17 cellular contexts compared by ENCODE assay signal in genomic region chr11:117941163-117941707, GRCh38. TPM values are rescaled to one million over a fixed set of nuclear protein-coding genes. Genes with fewer than 3 reads are reported as not detected.
DNase-seq lines count a peak whose midpoint lies in the region; ATAC-seq and TF ChIP-seq lines count a peak whose summit lies in the region.
"Had no signal": no experiment of that assay in that cellular context is flagged by ENCODE, and none has a peak within 500 bp of the region (broad histone marks: within the 10 kb centered on the region; RNA-seq: fewer than 3 reads in every experiment).

No MANE protein-coding gene starts in this region.

- no peak overlapping the region for H3K27ac Mint-ChIP-seq in activated CD4-positive, alpha-beta T cell treated with anti-CD3 and anti-CD28 coated beads, Interleukin-2, amount 10 ng/mL, durations not matched to agents 7 days and 5 days
- H3K27ac Mint-ChIP-seq in activated CD4-positive, alpha-beta T cell treated with anti-CD3 and anti-CD28 coated beads for 36 hours, result no peak overlapping the region
- H3K27ac Mint-ChIP-seq: T-helper 1 cell treated with Interleukin-12 subunit alpha and Interleukin-12 subunit beta and Interleukin-4 antibody, amounts not matched to agents 30 μg/mL and 1 μg/mL, for 36 hours had no signal

- no peaks in the 10 kb centered on the region for H3K79me2 ChIP-seq in Loucy (ENCODE audit: insufficient read depth, low read length)
- H3K79me2 ChIP-seq in trophoblast cell (ENCODE audit: control insufficient read depth, insufficient read depth, low read length, poor library complexity), result no peaks in the 10 kb centered on the region

- H3K4me3 ChIP-seq in Loucy (ENCODE audit: low read length, poor library complexity, severe bottlenecking), result no peak overlapping the region
- H3K4me3 ChIP-seq in trophoblast cell (ENCODE audit: low read depth, low read length), result no peak overlapping the region
- H3K4me3 ChIP-seq in tibial nerve, result no peak overlapping the region
- H3K4me3 ChIP-seq: suprapubic skin had no signal

- TF ChIP-seq CTCF in Loucy (conservative IDR thresholded peaks at IDR 0.05; ENCODE audit: low read length) (no peak), tibial nerve (IDR thresholded peaks at IDR 0.05) (no peak)

- no peak overlapping the region for H3K14ac ChIP-seq in trophoblast cell (ENCODE audit: low read length)

- peaks cover 5% of the 10 kb centered on the region for H3K36me3 Mint-ChIP-seq in activated CD4-positive, alpha-beta T cell treated with anti-CD3 and anti-CD28 coated beads, Interleukin-2, amount 10 ng/mL, durations not matched to agents 7 days and 5 days (ENCODE audit: low read depth)
- H3K36me3 Mint-ChIP-seq in activated CD4-positive, alpha-beta T cell treated with anti-CD3 and anti-CD28 coated beads for 36 hours (ENCODE audit: low read depth), result no peaks in the 10 kb centered on the region

- POLR2A ChIA-PET in activated CD4-positive, alpha-beta T cell treated with anti-CD3 and anti-CD28 coated beads, Interleukin-2, amount 10 ng/mL, durations not matched to agents 7 days and 5 days (lab: Charles Lee), result no interaction called here
- POLR2A ChIA-PET in activated CD4-positive, alpha-beta T cell treated with anti-CD3 and anti-CD28 coated beads for 36 hours (lab: Charles Lee), result no interaction called here

- no peak overlapping the region for H4K12ac ChIP-seq in trophoblast cell (ENCODE audit: low read depth, low read length)

- H3K79me1 ChIP-seq in trophoblast cell (ENCODE audit: low read length), result no peaks in the 10 kb centered on the region

- peak overlapping the region; percentile 9 for H3K4me2 ChIP-seq in Loucy (ENCODE audit: low read depth, low read length, poor library complexity, severe bottlenecking)
- no peak overlapping the region for H3K4me2 ChIP-seq in trophoblast cell (ENCODE audit: low read length)

- H3K9me3 Mint-ChIP-seq in activated CD4-positive, alpha-beta T cell treated with anti-CD3 and anti-CD28 coated beads, Interleukin-2, amount 10 ng/mL, durations not matched to agents 7 days and 5 days, result no peaks in the 10 kb centered on the region
- no peaks in the 10 kb centered on the region for H3K9me3 Mint-ChIP-seq in activated CD4-positive, alpha-beta T cell treated with anti-CD3 and anti-CD28 coated beads for 36 hours (ENCODE audit: low read depth)

- no peak overlapping the region for H3K4me3 Mint-ChIP-seq in activated CD4-positive, alpha-beta T cell treated with anti-CD3 and anti-CD28 coated beads, Interleukin-2, amount 10 ng/mL, durations not matched to agents 7 days and 5 days
- H3K4me3 Mint-ChIP-seq in activated CD4-positive, alpha-beta T cell treated with anti-CD3 and anti-CD28 coated beads for 36 hours, result no peak overlapping the region
- H3K4me3 Mint-ChIP-seq: T-helper 1 cell treated with Interleukin-12 subunit alpha and Interleukin-12 subunit beta and Interleukin-4 antibody, amounts not matched to agents 30 μg/mL and 1 μg/mL, for 36 hours had no signal

- ATAC-seq in activated CD4-positive, alpha-beta T cell treated with anti-CD3 and anti-CD28 coated beads for 36 hours, result no peak
- ATAC-seq in GM18873 (IDR thresholded peaks at IDR 0.05; ENCODE audit: low FRiP score, unreplicated experiment) (no peak), HG02798 (IDR thresholded peaks at IDR 0.05; ENCODE audit: poor library complexity, unreplicated experiment) (no peak)
- ATAC-seq: Panc1 had no signal

- H3K27me3 ChIP-seq in Loucy (ENCODE audit: insufficient read depth, low read length, poor library complexity, severe bottlenecking), result no peaks in the 10 kb centered on the region
- no peaks in the 10 kb centered on the region for H3K27me3 ChIP-seq in trophoblast cell (ENCODE audit: insufficient read depth, low read length)
- H3K27me3 ChIP-seq in tibial nerve, result no peaks in the 10 kb centered on the region
- H3K27me3 ChIP-seq: suprapubic skin had no signal

- H3K27me3 Mint-ChIP-seq in activated CD4-positive, alpha-beta T cell treated with anti-CD3 and anti-CD28 coated beads, Interleukin-2, amount 10 ng/mL, durations not matched to agents 7 days and 5 days, result peaks cover 1% of the 10 kb centered on the region
- no peaks in the 10 kb centered on the region for H3K27me3 Mint-ChIP-seq in activated CD4-positive, alpha-beta T cell treated with anti-CD3 and anti-CD28 coated beads for 36 hours

- no peak overlapping the region for H2BK120ac ChIP-seq in trophoblast cell (ENCODE audit: insufficient read depth, low read length, poor library complexity)

- H2AFZ ChIP-seq in Loucy (ENCODE audit: low read length) (no peak overlapping the region), trophoblast cell (ENCODE audit: insufficient read depth, low read length, poor library complexity) (no peak overlapping the region)

- CTCF ChIA-PET in activated CD4-positive, alpha-beta T cell treated with anti-CD3 and anti-CD28 coated beads, Interleukin-2, amount 10 ng/mL, durations not matched to agents 7 days and 5 days (lab: Charles Lee), result interaction anchor here (0.9 to 1.0 kb wide), 3 partner anchors 10 to 112 kb away, joined by 3 to 5 read pairs (median 5); no protein-coding TSS in a partner anchor
- CTCF ChIA-PET in activated CD4-positive, alpha-beta T cell treated with anti-CD3 and anti-CD28 coated beads for 36 hours (lab: Charles Lee), result interaction anchor here (0.8 to 2.4 kb wide), 4 partner anchors 107 to 134 kb away, joined by 3 to 6 read pairs (median 4); no protein-coding TSS in a partner anchor

- H3K4me1 Mint-ChIP-seq in activated CD4-positive, alpha-beta T cell treated with anti-CD3 and anti-CD28 coated beads, Interleukin-2, amount 10 ng/mL, durations not matched to agents 7 days and 5 days, result peaks cover 26% of the 10 kb centered on the region
- peaks cover 30% of the 10 kb centered on the region for H3K4me1 Mint-ChIP-seq in activated CD4-positive, alpha-beta T cell treated with anti-CD3 and anti-CD28 coated beads for 36 hours

- H3K9ac ChIP-seq in Loucy (ENCODE audit: low read depth, low read length, poor library complexity, severe bottlenecking), result peak overlapping the region; percentile 26
- no peak overlapping the region for H3K9ac ChIP-seq in trophoblast cell (ENCODE audit: low read length)

- no peaks in the 10 kb centered on the region for H3K9me2 ChIP-seq in Loucy (replicated peaks; ENCODE audit: low read depth, low read length)

- H3K27ac ChIP-seq in epithelial cell of prostate (no peak overlapping the region), trophoblast cell (ENCODE audit: low read depth, low read length) (no peak overlapping the region), tibial nerve (no peak overlapping the region)
- H3K27ac ChIP-seq: suprapubic skin had no signal

- H4K91ac ChIP-seq in trophoblast cell (ENCODE audit: low read depth, low read length), result no peak overlapping the region

- H2AK5ac ChIP-seq in trophoblast cell (ENCODE audit: low read length), result no peak overlapping the region

- no peak overlapping the region for H3K23ac ChIP-seq in trophoblast cell (ENCODE audit: low read length)

- peaks cover 42% of the 10 kb centered on the region for H3K4me1 ChIP-seq in Loucy (ENCODE audit: insufficient read depth, low read length, poor library complexity, severe bottlenecking)
- H3K4me1 ChIP-seq in trophoblast cell (ENCODE audit: control insufficient read depth in 1 of 2, insufficient read depth in 2 of 2, low read length in 2 of 2), result peaks cover 5 to 8% of the 10 kb centered on the region in 2 experiments
- H3K4me1 ChIP-seq in tibial nerve, result no peaks in the 10 kb centered on the region
- H3K4me1 ChIP-seq: suprapubic skin had no signal

- no peak overlapping the region for H4K8ac ChIP-seq in trophoblast cell (ENCODE audit: low read depth, low read length)

- WGBS in trophoblast cell (ENCODE audit: extremely low coverage, insufficient coverage, insufficient read length), result no CpG with 5 or more reads among the region's 4 CpGs
- WGBS in tibial nerve, 2 donors, result 50 to 67% methylated on average over 4 of the region's 4 CpGs

- H3K4ac ChIP-seq in trophoblast cell (ENCODE audit: low read depth, low read length), result no peak overlapping the region

- DNase-seq in activated CD4-positive, alpha-beta T cell treated with anti-CD3 and anti-CD28 coated beads, Interleukin-2, amount 10 ng/mL, durations not matched to agents 7 days and 5 days, result peak; percentile 2
- no peak for DNase-seq in activated CD4-positive, alpha-beta T cell treated with anti-CD3 and anti-CD28 coated beads for 36 hours
- DNase-seq in epithelial cell of prostate (ENCODE audit: low read depth, low spot score) (peak; percentile 39), trophoblast cell (peak; percentile 59 to 72), tibial nerve (ENCODE audit: low spot score in 2 of 2) (no peak)
- DNase-seq: activated CD4-positive, alpha-beta T cell treated with anti-CD3 and anti-CD28 coated beads for 48 hours; activated gamma-delta T cell treated with Interleukin-2 at 50 U/mL for 16 hours; Caco-2; NCI-H226; small intestine had no signal

- H2BK12ac ChIP-seq in trophoblast cell (ENCODE audit: low read length), result no peak overlapping the region

- H3K9me3 ChIP-seq in Loucy (ENCODE audit: insufficient read depth, low read depth, low read length) (no peaks in the 10 kb centered on the region), trophoblast cell (ENCODE audit: insufficient read depth, low read depth, low read length) (no peaks in the 10 kb centered on the region), tibial nerve (no peaks in the 10 kb centered on the region)
- H3K9me3 ChIP-seq: suprapubic skin had no signal

- no peak overlapping the region for H2BK5ac ChIP-seq in trophoblast cell (ENCODE audit: low read depth, low read length, poor library complexity)

- H3K36me3 ChIP-seq in Loucy (ENCODE audit: insufficient read depth, low read length) (no peaks in the 10 kb centered on the region), trophoblast cell (ENCODE audit: control insufficient read depth in 1 of 2, insufficient read depth in 2 of 2, low read length in 2 of 2) (no peaks in the 10 kb centered on the region), tibial nerve (no peaks in the 10 kb centered on the region)
- H3K36me3 ChIP-seq: suprapubic skin had no signal

- intact Hi-C loops in activated CD4-positive, alpha-beta T cell treated with anti-CD3 and anti-CD28 coated beads for 36 hours (cut with DNase I, micrococcal nuclease), result no loop called here

- H3K18ac ChIP-seq in trophoblast cell (ENCODE audit: low read length), result no peak overlapping the region

- H4K20me1 ChIP-seq in Loucy (ENCODE audit: insufficient read depth, low read length, poor library complexity, severe bottlenecking), result no peaks in the 10 kb centered on the region

- no peak for TF ChIP-seq POLR2A in tibial nerve (IDR thresholded peaks at IDR 0.05)

- H3F3A ChIP-seq in Loucy (ENCODE audit: low read depth), result no peaks in the 10 kb centered on the region

- TF ChIP-seq EP300 in tibial nerve (IDR thresholded peaks at IDR 0.05), result no peak

RNA-seq across cellular contexts. Expression of gene TMPRSS13, which starts 12.0 kb away (rescaled TPM):
- total RNA-seq in activated CD4-positive, alpha-beta T cell treated with anti-CD3 and anti-CD28 coated beads, Interleukin-2, amount 10 ng/mL, durations not matched to agents 7 days and 5 days, result 1 to 10 TPM; 1.4 to 1.5 TPM
- 1 to 10 TPM; 1.7 TPM for total RNA-seq in activated CD4-positive, alpha-beta T cell treated with anti-CD3 and anti-CD28 coated beads for 36 hours
- 4.0 and 4.1 TPM in 2 replicates for polyA plus RNA-seq in trophoblast cell (2013)
- 1 to 10 TPM in 1 of 4 donors, under 1 TPM in 1, not detected in 2; 0.60 to 1.7 TPM for total RNA-seq in tibial nerve
- total RNA-seq: dermis microvascular lymphatic vessel endothelial cell had no signal

RNA-seq across cellular contexts. Expression of gene IL10RA, which starts 45.0 kb away (rescaled TPM):
- total RNA-seq in activated CD4-positive, alpha-beta T cell treated with anti-CD3 and anti-CD28 coated beads, Interleukin-2, amount 10 ng/mL, durations not matched to agents 7 days and 5 days, result 100 to 1,000 TPM; 161 to 187 TPM
- total RNA-seq in activated CD4-positive, alpha-beta T cell treated with anti-CD3 and anti-CD28 coated beads for 36 hours, result 10 to 100 TPM; 57.1 to 79.4 TPM
- polyA plus RNA-seq in trophoblast cell (2013), result 0.08 and 0.24 TPM in 2 replicates
- 10 to 100 TPM; 16.7 to 42.0 (median 25.9) TPM for total RNA-seq in tibial nerve
- total RNA-seq: dermis microvascular lymphatic vessel endothelial cell had no signal

Comparison
In these comparisons a context has a peak if more than half of its experiments do, and no peak if none do; other contexts are left out.
1. DNase-seq: peak in activated CD4-positive, alpha-beta T cell treated with anti-CD3 and anti-CD28 coated beads, Interleukin-2, amount 10 ng/mL, durations not matched to agents 7 days and 5 days (single experiment), epithelial cell of prostate (single experiment) and trophoblast cell (2 of 2); none in activated CD4-positive, alpha-beta T cell treated with anti-CD3 and anti-CD28 coated beads for 36 hours (single experiment) and tibial nerve (0 of 2).